Comparison of ENCODE assay signal across 1 cellular context in the genomic region with DNA sequence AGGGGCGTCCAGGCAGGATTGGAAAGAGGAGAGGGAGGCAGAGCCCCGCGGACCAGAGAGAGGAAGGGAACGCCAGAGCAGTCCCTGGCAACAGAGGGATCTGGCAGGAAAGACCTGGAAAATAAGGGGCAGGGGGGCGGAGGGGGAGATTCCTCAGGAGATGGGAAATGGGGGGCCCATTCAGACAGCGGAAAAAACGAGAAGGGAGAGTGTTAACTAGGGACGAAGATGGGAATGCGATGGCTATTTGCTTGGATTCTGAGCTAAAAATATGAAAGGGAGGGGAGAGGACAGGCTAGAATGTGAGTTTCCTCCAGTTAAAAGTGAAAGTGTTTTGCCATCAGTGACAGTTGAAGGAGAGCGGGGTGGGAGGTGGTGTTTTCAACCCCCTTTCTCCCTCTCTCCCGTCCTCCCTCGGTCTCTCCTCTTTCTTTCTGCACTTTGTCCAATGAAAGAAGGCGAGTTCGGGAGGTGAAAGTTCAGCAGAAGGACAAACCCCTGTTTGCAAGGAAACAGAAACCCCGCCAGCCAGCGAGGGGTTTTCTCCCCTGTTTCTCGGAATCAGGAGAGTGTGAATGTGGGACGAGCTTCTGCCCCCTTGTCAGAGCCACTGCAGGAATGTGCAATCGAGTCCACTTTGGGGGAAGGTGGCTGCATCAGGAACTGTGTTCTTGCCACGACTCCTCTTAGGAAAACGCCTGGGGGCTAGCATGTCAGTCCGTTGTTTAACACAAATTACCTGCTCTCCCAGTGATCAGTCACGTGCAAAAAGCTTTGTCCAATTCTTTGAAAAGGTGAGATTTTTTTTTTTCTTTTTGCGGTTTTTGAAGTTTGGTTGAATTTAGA.
TF ChIP-seq lines count a peak whose summit lies in the region.

No MANE protein-coding gene starts in this region.

TF ChIP-seq in HepG2, 621 proteins besides CTCF, POLR2A, EP300 and RAD21 (continued from another document and continues in another):
- TF ChIP-seq, protein P1, sequence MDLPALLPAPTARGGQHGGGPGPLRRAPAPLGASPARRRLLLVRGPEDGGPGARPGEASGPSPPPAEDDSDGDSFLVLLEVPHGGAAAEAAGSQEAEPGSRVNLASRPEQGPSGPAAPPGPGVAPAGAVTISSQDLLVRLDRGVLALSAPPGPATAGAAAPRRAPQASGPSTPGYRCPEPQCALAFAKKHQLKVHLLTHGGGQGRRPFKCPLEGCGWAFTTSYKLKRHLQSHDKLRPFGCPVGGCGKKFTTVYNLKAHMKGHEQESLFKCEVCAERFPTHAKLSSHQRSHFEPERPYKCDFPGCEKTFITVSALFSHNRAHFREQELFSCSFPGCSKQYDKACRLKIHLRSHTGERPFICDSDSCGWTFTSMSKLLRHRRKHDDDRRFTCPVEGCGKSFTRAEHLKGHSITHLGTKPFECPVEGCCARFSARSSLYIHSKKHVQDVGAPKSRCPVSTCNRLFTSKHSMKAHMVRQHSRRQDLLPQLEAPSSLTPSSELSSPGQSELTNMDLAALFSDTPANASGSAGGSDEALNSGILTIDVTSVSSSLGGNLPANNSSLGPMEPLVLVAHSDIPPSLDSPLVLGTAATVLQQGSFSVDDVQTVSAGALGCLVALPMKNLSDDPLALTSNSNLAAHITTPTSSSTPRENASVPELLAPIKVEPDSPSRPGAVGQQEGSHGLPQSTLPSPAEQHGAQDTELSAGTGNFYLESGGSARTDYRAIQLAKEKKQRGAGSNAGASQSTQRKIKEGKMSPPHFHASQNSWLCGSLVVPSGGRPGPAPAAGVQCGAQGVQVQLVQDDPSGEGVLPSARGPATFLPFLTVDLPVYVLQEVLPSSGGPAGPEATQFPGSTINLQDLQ (CRISPR knock-in tag; IDR thresholded peaks at IDR 0.05): no peak
- TF ChIP-seq, protein P2, sequence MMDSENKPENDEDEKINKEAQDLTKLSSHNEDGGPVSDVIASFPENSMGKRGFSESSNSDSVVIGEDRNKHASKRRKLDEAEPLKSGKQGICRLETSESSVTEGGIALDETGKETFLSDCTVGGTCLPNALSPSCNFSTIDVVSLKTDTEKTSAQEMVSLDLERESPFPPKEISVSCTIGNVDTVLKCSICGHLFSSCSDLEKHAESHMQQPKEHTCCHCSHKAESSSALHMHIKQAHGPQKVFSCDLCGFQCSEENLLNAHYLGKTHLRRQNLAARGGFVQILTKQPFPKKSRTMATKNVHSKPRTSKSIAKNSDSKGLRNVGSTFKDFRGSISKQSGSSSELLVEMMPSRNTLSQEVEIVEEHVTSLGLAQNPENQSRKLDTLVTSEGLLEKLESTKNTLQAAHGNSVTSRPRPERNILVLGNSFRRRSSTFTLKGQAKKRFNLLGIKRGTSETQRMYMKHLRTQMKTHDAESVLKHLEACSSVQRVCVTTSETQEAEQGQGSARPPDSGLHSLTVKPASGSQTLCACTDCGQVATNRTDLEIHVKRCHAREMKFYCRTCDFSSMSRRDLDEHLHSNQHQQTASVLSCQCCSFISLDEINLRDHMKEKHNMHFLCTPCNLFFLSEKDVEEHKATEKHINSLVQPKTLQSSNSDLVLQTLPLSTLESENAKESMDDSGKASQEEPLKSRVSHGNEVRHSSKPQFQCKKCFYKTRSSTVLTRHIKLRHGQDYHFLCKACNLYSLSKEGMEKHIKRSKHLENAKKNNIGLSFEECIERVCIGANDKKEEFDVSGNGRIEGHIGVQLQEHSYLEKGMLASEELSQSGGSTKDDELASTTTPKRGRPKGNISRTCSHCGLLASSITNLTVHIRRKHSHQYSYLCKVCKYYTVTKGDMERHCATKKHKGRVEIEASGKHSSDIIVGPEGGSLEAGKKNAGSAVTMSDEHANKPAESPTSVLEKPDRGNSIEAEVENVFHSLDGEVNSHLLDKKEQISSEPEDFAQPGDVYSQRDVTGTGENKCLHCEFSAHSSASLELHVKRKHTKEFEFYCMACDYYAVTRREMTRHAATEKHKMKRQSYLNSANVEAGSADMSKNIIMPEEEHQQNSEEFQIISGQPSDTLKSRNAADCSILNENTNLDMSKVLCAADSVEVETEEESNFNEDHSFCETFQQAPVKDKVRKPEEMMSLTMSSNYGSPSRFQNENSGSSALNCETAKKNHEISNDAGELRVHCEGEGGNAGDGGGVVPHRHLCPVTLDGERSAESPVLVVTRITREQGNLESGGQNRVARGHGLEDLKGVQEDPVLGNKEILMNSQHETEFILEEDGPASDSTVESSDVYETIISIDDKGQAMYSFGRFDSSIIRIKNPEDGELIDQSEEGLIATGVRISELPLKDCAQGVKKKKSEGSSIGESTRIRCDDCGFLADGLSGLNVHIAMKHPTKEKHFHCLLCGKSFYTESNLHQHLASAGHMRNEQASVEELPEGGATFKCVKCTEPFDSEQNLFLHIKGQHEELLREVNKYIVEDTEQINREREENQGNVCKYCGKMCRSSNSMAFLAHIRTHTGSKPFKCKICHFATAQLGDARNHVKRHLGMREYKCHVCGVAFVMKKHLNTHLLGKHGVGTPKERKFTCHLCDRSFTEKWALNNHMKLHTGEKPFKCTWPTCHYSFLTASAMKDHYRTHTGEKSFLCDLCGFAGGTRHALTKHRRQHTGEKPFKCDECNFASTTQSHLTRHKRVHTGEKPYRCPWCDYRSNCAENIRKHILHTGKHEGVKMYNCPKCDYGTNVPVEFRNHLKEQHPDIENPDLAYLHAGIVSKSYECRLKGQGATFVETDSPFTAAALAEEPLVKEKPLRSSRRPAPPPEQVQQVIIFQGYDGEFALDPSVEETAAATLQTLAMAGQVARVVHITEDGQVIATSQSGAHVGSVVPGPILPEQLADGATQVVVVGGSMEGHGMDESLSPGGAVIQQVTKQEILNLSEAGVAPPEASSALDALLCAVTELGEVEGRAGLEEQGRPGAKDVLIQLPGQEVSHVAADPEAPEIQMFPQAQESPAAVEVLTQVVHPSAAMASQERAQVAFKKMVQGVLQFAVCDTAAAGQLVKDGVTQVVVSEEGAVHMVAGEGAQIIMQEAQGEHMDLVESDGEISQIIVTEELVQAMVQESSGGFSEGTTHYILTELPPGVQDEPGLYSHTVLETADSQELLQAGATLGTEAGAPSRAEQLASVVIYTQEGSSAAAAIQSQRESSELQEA (CRISPR knock-in tag; IDR thresholded peaks at IDR 0.05; ENCODE audit: not compliant biosample characterization): no peak
- TF ChIP-seq NFIC (IDR thresholded peaks at IDR 0.05; ENCODE audit: low read length): 0 out of 2 replicates have a peak, but pooled peaks have one; percentile 15
- TF ChIP-seq SOX5 (CRISPR knock-in tag; IDR thresholded peaks at IDR 0.05; ENCODE audit: borderline replicate concordance): peak; percentile 36; the same call in 1 of the 2 replicates
- no peak for TF ChIP-seq HNRNPK (IDR thresholded peaks at IDR 0.05; ENCODE audit: low read depth, low read length, poor library complexity, severe bottlenecking)
- TF ChIP-seq, protein P3, sequence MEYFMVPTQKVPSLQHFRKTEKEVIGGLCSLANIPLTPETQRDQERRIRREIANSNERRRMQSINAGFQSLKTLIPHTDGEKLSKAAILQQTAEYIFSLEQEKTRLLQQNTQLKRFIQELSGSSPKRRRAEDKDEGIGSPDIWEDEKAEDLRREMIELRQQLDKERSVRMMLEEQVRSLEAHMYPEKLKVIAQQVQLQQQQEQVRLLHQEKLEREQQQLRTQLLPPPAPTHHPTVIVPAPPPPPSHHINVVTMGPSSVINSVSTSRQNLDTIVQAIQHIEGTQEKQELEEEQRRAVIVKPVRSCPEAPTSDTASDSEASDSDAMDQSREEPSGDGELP (IDR thresholded peaks at IDR 0.05; ENCODE audit: borderline replicate concordance, low read depth): no peak
- no peak for TF ChIP-seq SP5 (CRISPR knock-in tag; IDR thresholded peaks at IDR 0.05; ENCODE audit: borderline replicate concordance, low read depth)
- 0 out of 2 replicates have a peak, but pooled peaks have one; percentile 22 for TF ChIP-seq ZSCAN9 (CRISPR knock-in tag; IDR thresholded peaks at IDR 0.05; ENCODE audit: borderline replicate concordance)
- TF ChIP-seq RNF2 (conservative IDR thresholded peaks at IDR 0.05; ENCODE audit: low read depth): no peak
- no peak for TF ChIP-seq STAT5B (CRISPR knock-in tag; IDR thresholded peaks at IDR 0.05)
- TF ChIP-seq, protein P4, sequence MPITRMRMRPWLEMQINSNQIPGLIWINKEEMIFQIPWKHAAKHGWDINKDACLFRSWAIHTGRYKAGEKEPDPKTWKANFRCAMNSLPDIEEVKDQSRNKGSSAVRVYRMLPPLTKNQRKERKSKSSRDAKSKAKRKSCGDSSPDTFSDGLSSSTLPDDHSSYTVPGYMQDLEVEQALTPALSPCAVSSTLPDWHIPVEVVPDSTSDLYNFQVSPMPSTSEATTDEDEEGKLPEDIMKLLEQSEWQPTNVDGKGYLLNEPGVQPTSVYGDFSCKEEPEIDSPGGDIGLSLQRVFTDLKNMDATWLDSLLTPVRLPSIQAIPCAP (CRISPR knock-in tag; IDR thresholded peaks at IDR 0.05; ENCODE audit: low read depth): 0 out of 2 replicates have a peak, but pooled peaks have one; percentile 62
- TF ChIP-seq ASH2L (IDR thresholded peaks at IDR 0.05; ENCODE audit: insufficient read length, low read depth, low read length): peak; percentile 84
- TF ChIP-seq RBM22 (optimal IDR thresholded peaks at IDR 0.05; ENCODE audit: low read length): peak; percentile 25
- 0 out of 2 replicates have a peak, but pooled peaks have one; percentile 10 for TF ChIP-seq PHF21A (CRISPR knock-in tag; IDR thresholded peaks at IDR 0.05)
- peak; percentile 41; the same call in 1 of the 2 replicates for TF ChIP-seq ZNF350 (CRISPR knock-in tag; IDR thresholded peaks at IDR 0.05; ENCODE audit: borderline replicate concordance, low read depth)
- no peak for TF ChIP-seq GABPA (IDR thresholded peaks at IDR 0.05; ENCODE audit: low read depth, low read length)
- TF ChIP-seq GABPA (CRISPR knock-in tag; IDR thresholded peaks at IDR 0.05; ENCODE audit: low read depth): 0 out of 2 replicates have a peak, but pooled peaks have one; percentile 22
- TF ChIP-seq ZNF484 (CRISPR knock-in tag; IDR thresholded peaks at IDR 0.05; ENCODE audit: borderline replicate concordance, low read depth): no peak
- TF ChIP-seq DMAP1 (CRISPR knock-in tag; IDR thresholded peaks at IDR 0.05): peak; percentile 45; the same call in 1 of the 2 replicates
- TF ChIP-seq KLF9 (CRISPR knock-in tag; IDR thresholded peaks at IDR 0.05; ENCODE audit: low read depth): 0 out of 2 replicates have a peak, but pooled peaks have one; percentile 52
- TF ChIP-seq, protein P5, sequence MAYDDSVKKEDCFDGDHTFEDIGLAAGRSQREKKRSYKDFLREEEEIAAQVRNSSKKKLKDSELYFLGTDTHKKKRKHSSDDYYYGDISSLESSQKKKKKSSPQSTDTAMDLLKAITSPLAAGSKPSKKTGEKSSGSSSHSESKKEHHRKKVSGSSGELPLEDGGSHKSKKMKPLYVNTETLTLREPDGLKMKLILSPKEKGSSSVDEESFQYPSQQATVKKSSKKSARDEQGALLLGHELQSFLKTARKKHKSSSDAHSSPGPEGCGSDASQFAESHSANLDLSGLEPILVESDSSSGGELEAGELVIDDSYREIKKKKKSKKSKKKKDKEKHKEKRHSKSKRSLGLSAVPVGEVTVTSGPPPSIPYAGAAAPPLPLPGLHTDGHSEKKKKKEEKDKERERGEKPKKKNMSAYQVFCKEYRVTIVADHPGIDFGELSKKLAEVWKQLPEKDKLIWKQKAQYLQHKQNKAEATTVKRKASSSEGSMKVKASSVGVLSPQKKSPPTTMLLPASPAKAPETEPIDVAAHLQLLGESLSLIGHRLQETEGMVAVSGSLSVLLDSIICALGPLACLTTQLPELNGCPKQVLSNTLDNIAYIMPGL (CRISPR knock-in tag; IDR thresholded peaks at IDR 0.05; ENCODE audit: borderline replicate concordance in 1 of 2, low read depth in 1 of 2): 0 out of 4 replicates have a peak, but pooled peaks of 1 of the 2 experiments have one; percentile 24
- TF ChIP-seq NR2F6 (IDR thresholded peaks at IDR 0.05): peak; percentile 56; the same call in 1 of the 2 replicates
- TF ChIP-seq NR2F6 (CRISPR knock-in tag; IDR thresholded peaks at IDR 0.05): peak; percentile 35; the same call in 1 of the 2 replicates
- 0 out of 2 replicates have a peak, but pooled peaks have one; percentile 24 for TF ChIP-seq RBFOX2 (IDR thresholded peaks at IDR 0.05; ENCODE audit: low read depth, low read length)
- 0 out of 2 replicates have a peak, but pooled peaks have one; percentile 19 for TF ChIP-seq NFKBIZ (CRISPR knock-in tag; IDR thresholded peaks at IDR 0.05)
- TF ChIP-seq ZNF749 (CRISPR knock-in tag; IDR thresholded peaks at IDR 0.05; ENCODE audit: borderline replicate concordance): no peak
- no peak for TF ChIP-seq IKZF1 (IDR thresholded peaks at IDR 0.05)
- TF ChIP-seq PRMT3 (CRISPR knock-in tag; IDR thresholded peaks at IDR 0.05; ENCODE audit: borderline replicate concordance, low read depth): no peak
- TF ChIP-seq CC2D1A (CRISPR knock-in tag; IDR thresholded peaks at IDR 0.05): no peak
- TF ChIP-seq KMT2A (CRISPR knock-in tag; IDR thresholded peaks at IDR 0.05): peak; percentile 84
- TF ChIP-seq KAT7 (CRISPR knock-in tag; IDR thresholded peaks at IDR 0.05; ENCODE audit: borderline replicate concordance): peak; percentile 62; the same call in 1 of the 2 replicates
- TF ChIP-seq, protein P6, sequence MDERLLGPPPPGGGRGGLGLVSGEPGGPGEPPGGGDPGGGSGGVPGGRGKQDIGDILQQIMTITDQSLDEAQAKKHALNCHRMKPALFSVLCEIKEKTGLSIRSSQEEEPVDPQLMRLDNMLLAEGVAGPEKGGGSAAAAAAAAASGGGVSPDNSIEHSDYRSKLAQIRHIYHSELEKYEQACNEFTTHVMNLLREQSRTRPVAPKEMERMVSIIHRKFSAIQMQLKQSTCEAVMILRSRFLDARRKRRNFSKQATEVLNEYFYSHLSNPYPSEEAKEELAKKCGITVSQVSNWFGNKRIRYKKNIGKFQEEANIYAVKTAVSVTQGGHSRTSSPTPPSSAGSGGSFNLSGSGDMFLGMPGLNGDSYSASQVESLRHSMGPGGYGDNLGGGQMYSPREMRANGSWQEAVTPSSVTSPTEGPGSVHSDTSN (CRISPR knock-in tag; IDR thresholded peaks at IDR 0.05): no peak
- TF ChIP-seq ELF3 (CRISPR knock-in tag; IDR thresholded peaks at IDR 0.05): no peak
- TF ChIP-seq, protein P7, sequence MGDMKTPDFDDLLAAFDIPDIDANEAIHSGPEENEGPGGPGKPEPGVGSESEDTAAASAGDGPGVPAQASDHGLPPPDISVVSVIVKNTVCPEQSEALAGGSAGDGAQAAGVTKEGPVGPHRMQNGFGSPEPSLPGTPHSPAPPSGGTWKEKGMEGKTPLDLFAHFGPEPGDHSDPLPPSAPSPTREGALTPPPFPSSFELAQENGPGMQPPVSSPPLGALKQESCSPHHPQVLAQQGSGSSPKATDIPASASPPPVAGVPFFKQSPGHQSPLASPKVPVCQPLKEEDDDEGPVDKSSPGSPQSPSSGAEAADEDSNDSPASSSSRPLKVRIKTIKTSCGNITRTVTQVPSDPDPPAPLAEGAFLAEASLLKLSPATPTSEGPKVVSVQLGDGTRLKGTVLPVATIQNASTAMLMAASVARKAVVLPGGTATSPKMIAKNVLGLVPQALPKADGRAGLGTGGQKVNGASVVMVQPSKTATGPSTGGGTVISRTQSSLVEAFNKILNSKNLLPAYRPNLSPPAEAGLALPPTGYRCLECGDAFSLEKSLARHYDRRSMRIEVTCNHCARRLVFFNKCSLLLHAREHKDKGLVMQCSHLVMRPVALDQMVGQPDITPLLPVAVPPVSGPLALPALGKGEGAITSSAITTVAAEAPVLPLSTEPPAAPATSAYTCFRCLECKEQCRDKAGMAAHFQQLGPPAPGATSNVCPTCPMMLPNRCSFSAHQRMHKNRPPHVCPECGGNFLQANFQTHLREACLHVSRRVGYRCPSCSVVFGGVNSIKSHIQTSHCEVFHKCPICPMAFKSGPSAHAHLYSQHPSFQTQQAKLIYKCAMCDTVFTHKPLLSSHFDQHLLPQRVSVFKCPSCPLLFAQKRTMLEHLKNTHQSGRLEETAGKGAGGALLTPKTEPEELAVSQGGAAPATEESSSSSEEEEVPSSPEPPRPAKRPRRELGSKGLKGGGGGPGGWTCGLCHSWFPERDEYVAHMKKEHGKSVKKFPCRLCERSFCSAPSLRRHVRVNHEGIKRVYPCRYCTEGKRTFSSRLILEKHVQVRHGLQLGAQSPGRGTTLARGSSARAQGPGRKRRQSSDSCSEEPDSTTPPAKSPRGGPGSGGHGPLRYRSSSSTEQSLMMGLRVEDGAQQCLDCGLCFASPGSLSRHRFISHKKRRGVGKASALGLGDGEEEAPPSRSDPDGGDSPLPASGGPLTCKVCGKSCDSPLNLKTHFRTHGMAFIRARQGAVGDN (CRISPR knock-in tag; IDR thresholded peaks at IDR 0.05): peak; percentile 33; the same call in 1 of the 2 replicates
